9 cellular contexts compared by ENCODE assay signal in genomic region chr12:11958216-11959091, GRCh38.
DNase-seq lines count a peak whose midpoint lies in the region; ATAC-seq and TF ChIP-seq lines count a peak whose summit lies in the region.
"Had no signal": no experiment of that assay in that cellular context is flagged by ENCODE, and none has a peak within 500 bp of the region (broad histone marks: within the 10 kb centered on the region; RNA-seq: fewer than 3 reads in every experiment).

No MANE protein-coding gene starts in this region.

- DNase-seq in GM04504 (ENCODE audit: low read depth) (peak; percentile 88), HuH-7 (ENCODE audit: low spot score) (no peak), NCI-H82 treated with DMSO at 0.1 percent for 48 hours (lab: John Stamatoyannopoulos, UW; ENCODE audit: unreplicated experiment) (no peak), heart right ventricle (no peak)
- DNase-seq in activated naive CD8-positive, alpha-beta T cell treated with anti-CD3 and anti-CD28 coated beads, Interleukin-2, amount 10 ng/mL, durations not matched to agents 7 days and 5 days: peak; percentile 42
- peak; percentile 66 for DNase-seq in natural killer cell treated with Interleukin-12 subunit alpha and Interleukin-12 subunit beta and Interleukin-15 and Interleukin-18, amount 100 ng/mL, for 72 hours (ENCODE audit: low spot score)
- DNase-seq: naive B cell had no signal

- peaks cover 18% of the 10 kb centered on the region for H3K27me3 Mint-ChIP-seq in activated naive CD8-positive, alpha-beta T cell treated with anti-CD3 and anti-CD28 coated beads, Interleukin-2, amount 10 ng/mL, durations not matched to agents 7 days and 5 days
- peaks cover 18 to 23% of the 10 kb centered on the region in 2 donors for H3K27me3 Mint-ChIP-seq in natural killer cell treated with Interleukin-12 subunit alpha and Interleukin-12 subunit beta and Interleukin-15 and Interleukin-18, amount 100 ng/mL, for 72 hours

- no peak for TF ChIP-seq CTCF in Loucy (conservative IDR thresholded peaks at IDR 0.05; ENCODE audit: low read length)
- TF ChIP-seq CTCF in heart right ventricle (IDR thresholded peaks at IDR 0.05): no peak

- H3K9ac ChIP-seq in Loucy (ENCODE audit: low read depth, low read length, poor library complexity, severe bottlenecking): peak overlapping the region; percentile 16

- intact Hi-C loops in heart right ventricle (cut with DNase I): no loop called here

- peaks cover 38% of the 10 kb centered on the region for H3K4me1 Mint-ChIP-seq in activated naive CD8-positive, alpha-beta T cell treated with anti-CD3 and anti-CD28 coated beads, Interleukin-2, amount 10 ng/mL, durations not matched to agents 7 days and 5 days
- H3K4me1 Mint-ChIP-seq in natural killer cell treated with Interleukin-12 subunit alpha and Interleukin-12 subunit beta and Interleukin-15 and Interleukin-18, amount 100 ng/mL, for 72 hours (ENCODE audit: low read depth in 2 of 2): peaks cover 37 to 38% of the 10 kb centered on the region in 2 donors

- ATAC-seq in activated naive CD8-positive, alpha-beta T cell treated with anti-CD3 and anti-CD28 coated beads, Interleukin-2, amount 10 ng/mL, durations not matched to agents 7 days and 5 days (ENCODE audit: low read depth): peak; percentile 77
- peak; percentile 87 to 94 for ATAC-seq in natural killer cell treated with Interleukin-12 subunit alpha and Interleukin-12 subunit beta and Interleukin-15 and Interleukin-18, amount 100 ng/mL, for 72 hours
- ATAC-seq in heart right ventricle (no peak), HG02763 (IDR thresholded peaks at IDR 0.05; ENCODE audit: unreplicated experiment) (no peak)

- no peaks in the 10 kb centered on the region for H3K9me2 ChIP-seq in Loucy (replicated peaks; ENCODE audit: low read depth, low read length)

- H3K9me3 Mint-ChIP-seq in activated naive CD8-positive, alpha-beta T cell treated with anti-CD3 and anti-CD28 coated beads, Interleukin-2, amount 10 ng/mL, durations not matched to agents 7 days and 5 days: peaks cover 1% of the 10 kb centered on the region
- peaks cover 4% of the 10 kb centered on the region for H3K9me3 Mint-ChIP-seq in natural killer cell treated with Interleukin-12 subunit alpha and Interleukin-12 subunit beta and Interleukin-15 and Interleukin-18, amount 100 ng/mL, for 72 hours
- H3K9me3 Mint-ChIP-seq: naive B cell had no signal

- H3K4me3 Mint-ChIP-seq in activated naive CD8-positive, alpha-beta T cell treated with anti-CD3 and anti-CD28 coated beads, Interleukin-2, amount 10 ng/mL, durations not matched to agents 7 days and 5 days: peak overlapping the region; percentile 57
- peak overlapping the region; percentile 29 for H3K4me3 Mint-ChIP-seq in natural killer cell treated with Interleukin-12 subunit alpha and Interleukin-12 subunit beta and Interleukin-15 and Interleukin-18, amount 100 ng/mL, for 72 hours
- H3K4me3 Mint-ChIP-seq: naive B cell had no signal

- peaks cover 38% of the 10 kb centered on the region for H3K4me1 ChIP-seq in Loucy (ENCODE audit: insufficient read depth, low read length, poor library complexity, severe bottlenecking)
- peaks cover 0 to 14% (median 0%) of the 10 kb centered on the region in 9 donors for H3K4me1 ChIP-seq in heart right ventricle

- WGBS in heart right ventricle, 2 donors: 69 to 70% methylated on average over 9 of the region's 9 CpGs

- no peaks in the 10 kb centered on the region for H3K79me2 ChIP-seq in Loucy (ENCODE audit: insufficient read depth, low read length)

- POLR2A ChIA-PET in activated naive CD8-positive, alpha-beta T cell treated with anti-CD3 and anti-CD28 coated beads, Interleukin-2, amount 10 ng/mL, durations not matched to agents 7 days and 5 days (lab: Charles Lee): interaction anchor here (0.6 kb wide), 1 partner anchor 1639 kb away, joined by 3 read pairs; no protein-coding TSS in a partner anchor

- peak overlapping the region in 1 of 10 donors; percentile 71 for H3K27ac ChIP-seq in heart right ventricle

- H4K20me1 ChIP-seq in Loucy (ENCODE audit: insufficient read depth, low read length, poor library complexity, severe bottlenecking): no peaks in the 10 kb centered on the region

- H3K4me2 ChIP-seq in Loucy (ENCODE audit: low read depth, low read length, poor library complexity, severe bottlenecking): peak overlapping the region; percentile 44

- H3F3A ChIP-seq in Loucy (ENCODE audit: low read depth): no peaks in the 10 kb centered on the region

- H2AFZ ChIP-seq in Loucy (ENCODE audit: low read length): peak overlapping the region; percentile 24; the same call in 1 of the 2 replicates

- no peaks in the 10 kb centered on the region for H3K9me3 ChIP-seq in Loucy (ENCODE audit: insufficient read depth, low read depth, low read length)
- peaks cover 0 to 7% (median 0%) of the 10 kb centered on the region in 11 donors for H3K9me3 ChIP-seq in heart right ventricle

- H3K27ac Mint-ChIP-seq in activated naive CD8-positive, alpha-beta T cell treated with anti-CD3 and anti-CD28 coated beads, Interleukin-2, amount 10 ng/mL, durations not matched to agents 7 days and 5 days: peak overlapping the region; percentile 71
- H3K27ac Mint-ChIP-seq in natural killer cell treated with Interleukin-12 subunit alpha and Interleukin-12 subunit beta and Interleukin-15 and Interleukin-18, amount 100 ng/mL, for 72 hours: peak overlapping the region; percentile 80 to 93

- H3K27me3 ChIP-seq in Loucy (ENCODE audit: insufficient read depth, low read length, poor library complexity, severe bottlenecking) (no peaks in the 10 kb centered on the region), heart right ventricle (peaks cover 0 to 13% (median 9%) of the 10 kb centered on the region in 7 donors)

- H3K36me3 ChIP-seq in Loucy (ENCODE audit: insufficient read depth, low read length) (no peaks in the 10 kb centered on the region), heart right ventricle (no peaks in the 10 kb centered on the region)

- peaks cover 8% of the 10 kb centered on the region for H3K36me3 Mint-ChIP-seq in activated naive CD8-positive, alpha-beta T cell treated with anti-CD3 and anti-CD28 coated beads, Interleukin-2, amount 10 ng/mL, durations not matched to agents 7 days and 5 days
- H3K36me3 Mint-ChIP-seq in natural killer cell treated with Interleukin-12 subunit alpha and Interleukin-12 subunit beta and Interleukin-15 and Interleukin-18, amount 100 ng/mL, for 72 hours: peaks cover 4% of the 10 kb centered on the region
- H3K36me3 Mint-ChIP-seq: naive B cell had no signal

- no peak overlapping the region for H3K4me3 ChIP-seq in Loucy (ENCODE audit: low read length, poor library complexity, severe bottlenecking)
- H3K4me3 ChIP-seq in heart right ventricle: no peak overlapping the region

Comparison
In these comparisons a context has a peak if more than half of its experiments do, and no peak if none do; other contexts are left out.
1. DNase-seq: peak in GM04504 (single experiment), activated naive CD8-positive, alpha-beta T cell treated with anti-CD3 and anti-CD28 coated beads, Interleukin-2, amount 10 ng/mL, durations not matched to agents 7 days and 5 days (single experiment) and natural killer cell treated with Interleukin-12 subunit alpha and Interleukin-12 subunit beta and Interleukin-15 and Interleukin-18, amount 100 ng/mL, for 72 hours (single experiment); none in HuH-7 (single experiment), NCI-H82 treated with DMSO at 0.1 percent for 48 hours (single experiment) and heart right ventricle (0 of 2).
2. ATAC-seq: peak in activated naive CD8-positive, alpha-beta T cell treated with anti-CD3 and anti-CD28 coated beads, Interleukin-2, amount 10 ng/mL, durations not matched to agents 7 days and 5 days (single experiment) and natural killer cell treated with Interleukin-12 subunit alpha and Interleukin-12 subunit beta and Interleukin-15 and Interleukin-18, amount 100 ng/mL, for 72 hours (2 of 2); none in heart right ventricle (0 of 8) and HG02763 (single experiment).